In the genomic region with DNA sequence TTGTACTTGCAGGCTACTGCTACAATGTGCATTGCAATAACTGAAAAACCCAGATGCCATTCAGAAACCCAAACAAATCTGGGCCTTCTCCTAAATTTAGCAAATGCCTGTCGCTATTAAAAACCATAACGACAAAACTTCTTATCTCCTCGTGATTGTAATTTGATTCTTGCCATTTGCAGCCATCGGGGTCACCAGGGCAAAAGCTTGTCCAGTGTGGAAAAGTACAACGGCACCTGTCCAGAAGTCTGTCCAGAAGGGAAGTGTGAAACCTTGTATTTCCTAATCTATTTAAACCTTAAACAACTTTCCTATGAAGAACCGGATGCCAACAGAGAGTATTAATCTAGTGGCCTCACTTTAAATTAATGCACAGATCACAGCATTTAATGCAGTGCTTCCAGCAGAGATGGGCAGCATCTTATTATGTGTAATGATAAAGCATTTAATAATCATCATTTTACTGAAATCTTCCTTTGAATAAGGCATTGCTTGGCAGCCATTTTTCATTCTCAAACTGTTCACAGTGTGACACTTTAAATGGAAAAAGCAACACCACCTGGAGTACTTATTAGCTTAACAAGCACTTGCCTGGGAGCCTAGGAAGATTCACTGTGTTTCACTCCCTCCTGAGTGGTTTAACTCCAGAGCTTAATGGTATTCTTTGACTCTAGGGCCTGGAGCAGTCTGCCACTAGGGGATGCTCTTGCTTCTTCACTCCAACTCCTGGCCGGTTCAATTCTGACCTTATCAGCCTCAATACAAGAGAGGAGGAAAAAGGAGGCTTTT, we compare ENCODE assay signal across 8 cellular contexts. TPM values are rescaled to one million over a fixed set of nuclear protein-coding genes. Genes with fewer than 3 reads are reported as not detected.
DNase-seq lines count a peak whose midpoint lies in the region; ATAC-seq, FAIRE-seq and TF ChIP-seq lines count a peak whose summit lies in the region.

No MANE protein-coding gene starts in this region.

- intact Hi-C loops in activated CD8-positive, alpha-beta T cell treated with anti-CD3 and anti-CD28 coated beads for 36 hours (cut with micrococcal nuclease) = no loop called here
- intact Hi-C loops in Right ventricle myocardium superior (cut with DNase I) = loop anchor here (10.0 kb wide), 4 partner anchors 210 to 940 kb away; no protein-coding TSS in a partner anchor

- H3K4me1 Mint-ChIP-seq in activated CD8-positive, alpha-beta T cell treated with anti-CD3 and anti-CD28 coated beads for 36 hours (ENCODE audit: low read depth) = no peaks in the 10 kb centered on the region

- H3K27me3 Mint-ChIP-seq in activated CD8-positive, alpha-beta T cell treated with anti-CD3 and anti-CD28 coated beads for 36 hours = peaks cover 2% of the 10 kb centered on the region

- DNase-seq in DMS 273 treated with DMSO at 0.1 percent for 48 hours (lab: John Stamatoyannopoulos, UW) (peak; percentile 22), GM19239 (ENCODE audit: insufficient read length, low spot score) (peak; percentile 14), NCI-H2227 treated with DMSO at 0.1 percent for 48 hours (lab: John Stamatoyannopoulos, UW) (peak; percentile 75), Right ventricle myocardium superior (peak; percentile 56), putamen (ENCODE audit: low spot score) (peak; percentile 32), GF-D8 (lab: John Stamatoyannopoulos, UW) (no peak)
- peak; percentile 62 for DNase-seq in activated CD8-positive, alpha-beta T cell treated with anti-CD3 and anti-CD28 coated beads for 36 hours

- H3K4me3 Mint-ChIP-seq in activated CD8-positive, alpha-beta T cell treated with anti-CD3 and anti-CD28 coated beads for 36 hours = no peak overlapping the region

- no peak overlapping the region for H3K27ac Mint-ChIP-seq in activated CD8-positive, alpha-beta T cell treated with anti-CD3 and anti-CD28 coated beads for 36 hours

- no peaks in the 10 kb centered on the region for H3K36me3 Mint-ChIP-seq in activated CD8-positive, alpha-beta T cell treated with anti-CD3 and anti-CD28 coated beads for 36 hours (ENCODE audit: low read depth)

- peak; percentile 72 for TF ChIP-seq CTCF in activated CD8-positive, alpha-beta T cell treated with anti-CD3 and anti-CD28 coated beads for 36 hours (IDR thresholded peaks at IDR 0.05)

- peak; percentile 64 for FAIRE-seq in GM19239 (lab: Jason Lieb, UNC)

- CTCF ChIA-PET in activated CD8-positive, alpha-beta T cell treated with anti-CD3 and anti-CD28 coated beads for 36 hours (lab: Charles Lee) = interaction anchor here (0.7 to 2.0 kb wide), 25 partner anchors 9 to 1215 kb away, joined by 3 to 11 read pairs (median 3); no protein-coding TSS in a partner anchor

- POLR2A ChIA-PET in activated CD8-positive, alpha-beta T cell treated with anti-CD3 and anti-CD28 coated beads for 36 hours (lab: Charles Lee) = no interaction called here

- ATAC-seq in HG03196 (IDR thresholded peaks at IDR 0.05; ENCODE audit: unreplicated experiment) (peak; percentile 87), Right ventricle myocardium superior (ENCODE audit: poor library complexity) (peak; percentile 95)
- peak; percentile 64 for ATAC-seq in activated CD8-positive, alpha-beta T cell treated with anti-CD3 and anti-CD28 coated beads for 36 hours

- H3K9me3 Mint-ChIP-seq in activated CD8-positive, alpha-beta T cell treated with anti-CD3 and anti-CD28 coated beads for 36 hours = peaks cover 2% of the 10 kb centered on the region

RNA-seq across cellular contexts. Expression of a gene that starts 4.9 kb away (rescaled TPM):
- not detected for total RNA-seq in activated CD8-positive, alpha-beta T cell treated with anti-CD3 and anti-CD28 coated beads for 36 hours
- total RNA-seq in Right ventricle myocardium superior = 272 TPM

Comparison
In these comparisons a context has a peak if more than half of its experiments do, and no peak if none do; other contexts are left out.
1. RNA of a gene that starts 4.9 kb away (total RNA-seq): 272 TPM in Right ventricle myocardium superior (single experiment); not detected in activated CD8-positive, alpha-beta T cell treated with anti-CD3 and anti-CD28 coated beads for 36 hours; every median in the first group is over 100 times any median in the second.
2. Peak in every context shown above with its lines, with median percentiles within 50 percentile points of each other: ATAC-seq.